8 cellular contexts compared by ENCODE assay signal in genomic region chr3:116445291-116445841, GRCh38. TPM values are rescaled to one million over a fixed set of nuclear protein-coding genes. Genes with fewer than 3 reads are reported as not detected.
A peak's percentile ranks its signal among the peaks of the same experiment; 100 is the strongest.
DNase-seq lines count a peak whose midpoint lies in the region; ATAC-seq and TF ChIP-seq lines count a peak whose summit lies in the region.

TSS of gene LSAMP (minus strand) at chr3:116445487.

- POLR2A ChIA-PET in HEK293T (lab: Yijun Ruan, JAX), result no interaction called here

- H3K36me3 ChIP-seq in effector memory CD4-positive, alpha-beta T cell (ENCODE audit: control insufficient read depth, insufficient read depth, low read length), result no peaks in the 10 kb centered on the region

- H3K27me3 ChIP-seq in right cardiac atrium (ENCODE audit: control insufficient read depth, insufficient read depth), result no peaks in the 10 kb centered on the region
- no peaks in the 10 kb centered on the region for H3K27me3 ChIP-seq in effector memory CD4-positive, alpha-beta T cell (replicated peaks; ENCODE audit: control insufficient read depth, insufficient read depth, low read length, poor library complexity, severe bottlenecking)

- no peaks in the 10 kb centered on the region for H3K9me3 ChIP-seq in right cardiac atrium (ENCODE audit: control insufficient read depth, low read length)
- no peaks in the 10 kb centered on the region for H3K9me3 ChIP-seq in effector memory CD4-positive, alpha-beta T cell (ENCODE audit: control insufficient read depth, low read length)

- peak within 1 kb of the TSS; percentile 7 for H3K4me3 ChIP-seq in right cardiac atrium (ENCODE audit: low read length)
- no peak within 1 kb of the TSS for H3K4me3 ChIP-seq in effector memory CD4-positive, alpha-beta T cell (ENCODE audit: insufficient read depth, low read depth, low read length, poor library complexity, severe bottlenecking)

- WGBS in right cardiac atrium, result 5% methylated on average over 15 of the region's 15 CpGs

- intact Hi-C loops in right cardiac atrium (cut with DNase I), result no loop called here

- H3K4me1 ChIP-seq in right cardiac atrium (ENCODE audit: control insufficient read depth, insufficient read depth, low read length), result no peaks in the 10 kb centered on the region
- H3K4me1 ChIP-seq in effector memory CD4-positive, alpha-beta T cell (ENCODE audit: control insufficient read depth, insufficient read depth, low read length, poor library complexity, severe bottlenecking), result no peaks in the 10 kb centered on the region

- ATAC-seq in SK-N-SH treated with all-trans-retinoic acid at 6 μM for 48 hours (peak; percentile 78), right cardiac atrium (peak; percentile 59 to 66), GM18873 (IDR thresholded peaks at IDR 0.05; ENCODE audit: low FRiP score, unreplicated experiment) (no peak), HG03095 (IDR thresholded peaks at IDR 0.05; ENCODE audit: unreplicated experiment) (no peak)

- DNase-seq in HEK293T (ENCODE audit: extremely low spot score) (peak; percentile 18), right cardiac atrium (peak; percentile 45 to 65 (median 48)), retina (peak; percentile 86), dermis blood vessel endothelial cell (no peak)
- DNase-seq in effector memory CD4-positive, alpha-beta T cell, result no peak

- CTCF ChIA-PET in HEK293T (lab: Yijun Ruan, JAX), result no interaction called here

- H3K27ac ChIP-seq in right cardiac atrium (ENCODE audit: low read length), result no peak within 1 kb of the TSS
- no peak within 1 kb of the TSS for H3K27ac ChIP-seq in effector memory CD4-positive, alpha-beta T cell (ENCODE audit: insufficient read depth, low read length, poor library complexity, severe bottlenecking)

TF ChIP-seq in HEK293T, 16 proteins besides CTCF, POLR2A, EP300 and RAD21:
- TF ChIP-seq FOXK2 (IDR thresholded peaks at IDR 0.05) (no peak), L3MBTL2 (conservative IDR thresholded peaks at IDR 0.05) (no peak), FOXM1 (IDR thresholded peaks at IDR 0.05; ENCODE audit: borderline replicate concordance) (no peak)
TF ChIP-seq in HEK293T: peak in this region for 0.

TF ChIP-seq in SK-N-SH treated with all-trans-retinoic acid at 6 μM for 48 hours, 23 proteins besides CTCF, POLR2A, EP300 and RAD21:
- no peak for TF ChIP-seq TOX (CRISPR knock-in tag; IDR thresholded peaks at IDR 0.05; ENCODE audit: borderline replicate concordance)
- no peak for TF ChIP-seq CREB5 (CRISPR knock-in tag; IDR thresholded peaks at IDR 0.05; ENCODE audit: low read depth)
- no peak for TF ChIP-seq ZNF565 (CRISPR knock-in tag; conservative IDR thresholded peaks at IDR 0.05; ENCODE audit: low read depth)
- TF ChIP-seq CSRNP3 (CRISPR knock-in tag; IDR thresholded peaks at IDR 0.05), result no peak
- TF ChIP-seq POU6F1 (CRISPR knock-in tag; IDR thresholded peaks at IDR 0.05; ENCODE audit: borderline replicate concordance, low read depth), result no peak
- TF ChIP-seq ZFP3 (CRISPR knock-in tag; IDR thresholded peaks at IDR 0.05), result no peak
- no peak for TF ChIP-seq ESRRG (CRISPR knock-in tag; IDR thresholded peaks at IDR 0.05)

RNA-seq across cellular contexts. Expression of gene LSAMP, which starts in this region (rescaled TPM):
- total RNA-seq in right cardiac atrium (1 to 10 TPM; 2.5 to 6.2 (median 4.9) TPM), dermis blood vessel endothelial cell (not detected in 2 replicates)
- 1.4 TPM for polyA plus RNA-seq in right cardiac atrium

Comparison
In these comparisons a context has a peak if more than half of its experiments do, and no peak if none do; other contexts are left out.
1. DNase-seq: peak in HEK293T (single experiment), right cardiac atrium (3 of 3) and retina (single experiment); none in effector memory CD4-positive, alpha-beta T cell (0 of 3) and dermis blood vessel endothelial cell (single experiment).
2. ATAC-seq: peak in SK-N-SH treated with all-trans-retinoic acid at 6 μM for 48 hours (single experiment) and right cardiac atrium (2 of 2); none in GM18873 (single experiment) and HG03095 (single experiment).